31 cellular contexts compared by ENCODE assay signal in genomic region chr1:6570066-6570465, GRCh38. TPM values are rescaled to one million over a fixed set of nuclear protein-coding genes. Genes with fewer than 3 reads are reported as not detected.
"Had no signal": no experiment of that assay in that cellular context is flagged by ENCODE, and none has a peak within 500 bp of the region (broad histone marks: within the 10 kb centered on the region; RNA-seq: fewer than 3 reads in every experiment).

No MANE protein-coding gene starts in this region.

- H3K36me3 Mint-ChIP-seq: activated CD8-positive, alpha-beta memory T cell treated with anti-CD3 and anti-CD28 coated beads, Interleukin-2, amount 10 ng/mL, durations not matched to agents 7 days and 5 days; activated naive CD8-positive, alpha-beta T cell treated with anti-CD3 and anti-CD28 coated beads, Interleukin-2, amount 10 ng/mL, durations not matched to agents 7 days and 5 days had no signal

- H3K27me3 Mint-ChIP-seq: activated CD8-positive, alpha-beta memory T cell treated with anti-CD3 and anti-CD28 coated beads, Interleukin-2, amount 10 ng/mL, durations not matched to agents 7 days and 5 days had no signal

- H3K4me3 Mint-ChIP-seq: activated CD4-positive, alpha-beta memory T cell treated with anti-CD3 and anti-CD28 coated beads, Interleukin-2, amount 10 ng/mL, durations not matched to agents 7 days and 5 days; activated CD8-positive, alpha-beta memory T cell treated with anti-CD3 and anti-CD28 coated beads, Interleukin-2, amount 10 ng/mL, durations not matched to agents 7 days and 5 days; activated naive CD8-positive, alpha-beta T cell treated with anti-CD3 and anti-CD28 coated beads, Interleukin-2, amount 10 ng/mL, durations not matched to agents 7 days and 5 days had no signal

- ATAC-seq: activated CD8-positive, alpha-beta memory T cell treated with anti-CD3 and anti-CD28 coated beads, Interleukin-2, amount 10 ng/mL, durations not matched to agents 7 days and 5 days had no signal

- H3K27me3 ChIP-seq: ascending aorta had no signal

- DNase-seq: activated CD4-positive, alpha-beta memory T cell treated with anti-CD3 and anti-CD28 coated beads, Interleukin-2, amount 10 ng/mL, durations not matched to agents 7 days and 5 days; activated CD4-positive, alpha-beta T cell treated with anti-CD3 and anti-CD28 coated beads for 1 hour; activated CD4-positive, alpha-beta T cell treated with anti-CD3 and anti-CD28 coated beads for 48 hours; activated CD4-positive, CD25-positive, alpha-beta regulatory T cell; activated CD8-positive, alpha-beta memory T cell treated with anti-CD3 and anti-CD28 coated beads for 24 hours; activated CD8-positive, alpha-beta memory T cell treated with anti-CD3 and anti-CD28 coated beads, Interleukin-2, amount 10 ng/mL, durations not matched to agents 7 days and 5 days; activated CD8-positive, alpha-beta memory T cell treated with anti-CD3 and anti-CD28 coated beads, Interleukin-2, amount 50 U/mL, for 48 hours; activated effector memory CD4-positive, alpha-beta T cell treated with Interleukin-2 at 50 U/mL for 16 hours; activated naive CD4-positive, alpha-beta T cell treated with anti-CD3 and anti-CD28 coated beads, Interleukin-2, amount 50 U/mL, for 16 hours; activated naive CD8-positive, alpha-beta T cell treated with anti-CD3 and anti-CD28 coated beads, Interleukin-2, amount 10 ng/mL, durations not matched to agents 7 days and 5 days; activated T-cell treated with anti-CD3 and anti-CD28 coated beads, Interleukin-2, amount 50 U/mL, for 48 hours; amygdala; MM.1S; MV-4-11; NCI-H1092 treated with DMSO at 0.1 percent for 48 hours; NCI-H1417; NCI-H187 treated with DMSO at 0.1 percent for 48 hours; NCI-H2081; NCI-H345; NCI-H524 treated with DMSO at 0.1 percent for 48 hours; PC-9; Right ventricle myocardium superior; SW 1271; T-helper 1 cell; T-helper 2 cell; T-helper 9 cell; WERI-Rb-1 had no signal

- H3K36me3 ChIP-seq: ascending aorta, cardiac muscle cell, WERI-Rb-1 had no signal

- H3K4me3 ChIP-seq: ascending aorta, cardiac muscle cell, coronary artery, PC-9 had no signal

- H3K4me1 ChIP-seq: ascending aorta had no signal

- H3K9me3 ChIP-seq: ascending aorta had no signal

- H3K27ac ChIP-seq: ascending aorta, cardiac muscle cell, coronary artery, PC-9, WERI-Rb-1 had no signal

- H3K4me1 Mint-ChIP-seq: activated CD4-positive, alpha-beta memory T cell treated with anti-CD3 and anti-CD28 coated beads, Interleukin-2, amount 10 ng/mL, durations not matched to agents 7 days and 5 days; activated CD8-positive, alpha-beta memory T cell treated with anti-CD3 and anti-CD28 coated beads, Interleukin-2, amount 10 ng/mL, durations not matched to agents 7 days and 5 days had no signal

- H3K9me3 Mint-ChIP-seq: activated CD4-positive, alpha-beta memory T cell treated with anti-CD3 and anti-CD28 coated beads, Interleukin-2, amount 10 ng/mL, durations not matched to agents 7 days and 5 days had no signal

- H3K27ac Mint-ChIP-seq: activated CD4-positive, alpha-beta memory T cell treated with anti-CD3 and anti-CD28 coated beads, Interleukin-2, amount 10 ng/mL, durations not matched to agents 7 days and 5 days; activated CD8-positive, alpha-beta memory T cell treated with anti-CD3 and anti-CD28 coated beads, Interleukin-2, amount 10 ng/mL, durations not matched to agents 7 days and 5 days; activated naive CD8-positive, alpha-beta T cell treated with anti-CD3 and anti-CD28 coated beads, Interleukin-2, amount 10 ng/mL, durations not matched to agents 7 days and 5 days had no signal

RNA-seq across cellular contexts. Expression of gene TAS1R1, which starts 15.0 kb away (rescaled TPM):
- total RNA-seq: activated CD8-positive, alpha-beta memory T cell treated with anti-CD3 and anti-CD28 coated beads, Interleukin-2, amount 10 ng/mL, durations not matched to agents 7 days and 5 days; activated naive CD8-positive, alpha-beta T cell treated with anti-CD3 and anti-CD28 coated beads, Interleukin-2, amount 10 ng/mL, durations not matched to agents 7 days and 5 days; ascending aorta; cardiac muscle cell; NCI-H460; PC-9; Right ventricle myocardium superior had no signal
